Comparison of ENCODE assay signal across 21 cellular contexts in genomic region chr17:30153463-30153862, GRCh38.
"Had no signal": no experiment of that assay in that cellular context is flagged by ENCODE, and none has a peak within 500 bp of the region (broad histone marks: within the 10 kb centered on the region; RNA-seq: fewer than 3 reads in every experiment).

No MANE protein-coding gene starts in this region.

- H3K36me3 Mint-ChIP-seq: natural killer cell had no signal

- H3K9me3 ChIP-seq: lower lobe of right lung, neutrophil, pancreas, testis, tibial artery had no signal

- ATAC-seq: left ventricle myocardium superior; lower lobe of right lung; natural killer cell; pancreas; sciatic nerve; stimulated activated naive CD8-positive, alpha-beta T cell treated with anti-CD3 and anti-CD28 coated beads, Interleukin-15, Interleukin-2, amounts not matched to agents 100 U/mL and 50 U/mL, for 24 hours had no signal

- H3K4me3 Mint-ChIP-seq: immature natural killer cell, natural killer cell, neural crest cell, type B pancreatic cell had no signal

- H3K36me3 ChIP-seq: pancreas had no signal

- DNase-seq: hypothalamus; immature natural killer cell; islet precursor cell; left ventricle myocardium superior; lower lobe of right lung; natural killer cell; pancreas; stimulated activated CD4-positive, alpha-beta T cell treated with anti-CD3 and anti-CD28 coated beads, Interleukin-12 subunit alpha, Interleukin-12 subunit beta, amount 100 ng/mL, for 4 hours; stimulated activated CD4-positive, alpha-beta T cell treated with anti-CD3 and anti-CD28 coated beads, Interleukin-1b, Interleukin-23, amount 100 ng/mL, for 48 hours; stimulated activated CD4-positive, alpha-beta T cell treated with anti-CD3 and anti-CD28 coated beads, Interleukin-4, amount 100 ng/mL, for 1 hour; stimulated activated CD8-positive, alpha-beta memory T cell treated with anti-CD3 and anti-CD28 coated beads, Interleukin-4, amount 100 ng/mL, for 48 hours; stimulated activated naive CD8-positive, alpha-beta T cell treated with anti-CD3 and anti-CD28 coated beads, Interleukin-15, Interleukin-2, amounts not matched to agents 100 U/mL and 50 U/mL, for 24 hours; substantia nigra; testis; tibial artery had no signal

- H3K4me3 ChIP-seq: coronary artery, lower lobe of right lung, pancreas, smooth muscle cell, testis, tibial artery had no signal

- H3K9me3 Mint-ChIP-seq: immature natural killer cell, natural killer cell, type B pancreatic cell had no signal

- H3K27me3 Mint-ChIP-seq: type B pancreatic cell had no signal

- H3K27ac Mint-ChIP-seq: natural killer cell, type B pancreatic cell had no signal

- H3K4me1 Mint-ChIP-seq: neural crest cell had no signal

- H3K4me1 ChIP-seq: lower lobe of right lung, pancreas, testis, tibial artery had no signal

- H3K27ac ChIP-seq: coronary artery, lower lobe of right lung, neutrophil, pancreas, testis, tibial artery had no signal
